In the genomic region with DNA sequence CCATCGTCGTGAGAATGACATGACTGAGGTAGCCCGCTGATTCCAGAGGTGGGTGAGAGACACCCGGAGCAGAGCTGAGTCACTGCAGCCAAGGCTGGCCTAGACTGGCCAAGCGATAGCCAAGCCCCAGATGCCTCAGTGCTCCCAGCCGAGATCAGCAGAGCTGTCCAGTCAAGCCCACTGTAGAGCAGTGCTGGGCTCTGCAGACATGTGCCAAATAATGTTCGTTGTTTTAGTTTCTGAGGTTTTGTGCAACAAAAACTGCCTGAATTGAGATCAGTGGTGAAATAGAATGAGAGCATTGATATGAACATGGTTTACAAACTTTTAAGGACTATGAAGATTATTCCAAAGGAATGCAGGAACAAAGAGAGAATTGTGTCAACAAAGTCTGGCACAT, we compare ENCODE assay signal across 19 cellular contexts.
"Had no signal": no experiment of that assay in that cellular context is flagged by ENCODE, and none has a peak within 500 bp of the region (broad histone marks: within the 10 kb centered on the region; RNA-seq: fewer than 3 reads in every experiment).

No MANE protein-coding gene starts in this region.

- H3K27ac ChIP-seq: gastroesophageal sphincter, heart left ventricle, left lung, tibial nerve, vagina had no signal

- H3K4me1 ChIP-seq: gastroesophageal sphincter, left lung, vagina had no signal

- H3K4me3 Mint-ChIP-seq: activated CD4-positive, alpha-beta T cell treated with anti-CD3 and anti-CD28 coated beads, Interleukin-2, amount 10 ng/mL, durations not matched to agents 7 days and 5 days; activated naive CD8-positive, alpha-beta T cell; nephron progenitor cell; T-cell had no signal

- H3K4me3 ChIP-seq: gastroesophageal sphincter, heart left ventricle, left lung, tibial nerve, vagina had no signal

- ATAC-seq: gastroesophageal sphincter, heart left ventricle, left lung had no signal

- H3K9me3 Mint-ChIP-seq: activated CD4-positive, alpha-beta T cell treated with anti-CD3 and anti-CD28 coated beads, Interleukin-2, amount 10 ng/mL, durations not matched to agents 7 days and 5 days; nephron progenitor cell; T-cell had no signal

- H3K36me3 ChIP-seq: gastroesophageal sphincter, heart left ventricle, left lung, tibial nerve, vagina had no signal

- H3K36me3 Mint-ChIP-seq: activated naive CD8-positive, alpha-beta T cell; T-cell had no signal

- DNase-seq: activated CD8-positive, alpha-beta memory T cell treated with anti-CD3 and anti-CD28 coated beads for 24 hours; activated CD8-positive, alpha-beta memory T cell treated with anti-CD3 and anti-CD28 coated beads, Interleukin-2, amount 50 U/mL, for 48 hours; activated gamma-delta T cell; activated T-cell treated with anti-CD3 and anti-CD28 coated beads, Interleukin-2, amount 50 U/mL, for 48 hours; erythroblast; heart left ventricle; kidney; left lung; nephron progenitor cell; nucleus accumbens; stimulated activated naive CD8-positive, alpha-beta T cell treated with anti-CD3 and anti-CD28 coated beads, Interleukin-15, Interleukin-2, amounts not matched to agents 100 U/mL and 50 U/mL, for 24 hours; substantia nigra; T-cell; T-helper 9 cell had no signal

- H3K9me3 ChIP-seq: gastroesophageal sphincter, heart left ventricle, left lung, tibial nerve, vagina had no signal

- H3K27ac Mint-ChIP-seq: activated CD4-positive, alpha-beta T cell treated with anti-CD3 and anti-CD28 coated beads, Interleukin-2, amount 10 ng/mL, durations not matched to agents 7 days and 5 days; activated naive CD8-positive, alpha-beta T cell; nephron progenitor cell; T-cell had no signal

- H3K27me3 ChIP-seq: left lung, tibial nerve, vagina had no signal
